Comparison of ENCODE assay signal across 29 cellular contexts in the genomic region with DNA sequence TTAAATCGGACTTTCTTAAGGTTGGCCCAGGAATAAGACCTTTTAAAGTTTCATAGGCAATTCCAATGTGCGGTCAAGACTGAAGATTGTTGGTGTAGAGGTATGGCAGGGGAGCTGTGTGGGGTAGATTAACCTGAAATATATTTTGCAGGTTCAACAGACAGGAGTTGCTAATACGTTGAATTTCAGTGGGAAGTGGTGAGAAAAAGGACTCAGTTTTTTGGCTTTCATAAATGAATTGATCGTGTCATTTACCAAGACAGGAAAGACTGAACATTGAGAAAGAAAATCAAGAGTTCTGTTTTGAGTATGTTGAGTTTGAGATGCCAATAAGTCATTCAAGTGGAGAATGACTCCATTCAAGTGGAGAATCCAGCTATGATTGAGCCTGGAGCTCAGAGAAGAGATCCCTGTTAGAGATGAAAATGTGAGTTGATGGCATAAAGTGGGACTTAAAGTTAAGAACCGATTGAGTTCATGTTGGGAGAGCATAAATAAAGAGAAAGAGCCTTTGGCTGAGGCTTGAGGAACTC. TPM values are rescaled to one million over a fixed set of nuclear protein-coding genes. Genes with fewer than 3 reads are reported as not detected.
"Had no signal": no experiment of that assay in that cellular context is flagged by ENCODE, and none has a peak within 500 bp of the region (broad histone marks: within the 10 kb centered on the region; RNA-seq: fewer than 3 reads in every experiment).

No MANE protein-coding gene starts in this region.

- H3K27me3 ChIP-seq: brain microvascular endothelial cell, SJSA1 had no signal

- H3K4me3 ChIP-seq: SJSA1 had no signal

- ATAC-seq: Panc1 had no signal

- H3K4me3 Mint-ChIP-seq: activated CD4-positive, alpha-beta memory T cell treated with anti-CD3 and anti-CD28 coated beads for 36 hours; activated CD4-positive, alpha-beta T cell treated with anti-CD3 and anti-CD28 coated beads, Interleukin-2, amount 10 ng/mL, durations not matched to agents 7 days and 5 days; activated naive CD4-positive, alpha-beta T cell treated with anti-CD3 and anti-CD28 coated beads, Interleukin-2, amount 10 ng/mL, durations not matched to agents 7 days and 5 days; activated naive CD8-positive, alpha-beta T cell treated with anti-CD3 and anti-CD28 coated beads for 36 hours; T-helper 1 cell treated with Interleukin-12 subunit alpha and Interleukin-12 subunit beta and Interleukin-4 antibody, amounts not matched to agents 30 μg/mL and 1 μg/mL, for 36 hours; T-helper 2 cell treated with Interferon-gamma antibody and Interleukin-4, amounts not matched to agents 5 μg/mL and 100 μg/mL, for 36 hours had no signal

- H3K27me3 Mint-ChIP-seq: activated CD4-positive, alpha-beta memory T cell treated with anti-CD3 and anti-CD28 coated beads for 36 hours; activated CD4-positive, alpha-beta T cell treated with anti-CD3 and anti-CD28 coated beads, Interleukin-2, amount 10 ng/mL, durations not matched to agents 7 days and 5 days; activated naive CD4-positive, alpha-beta T cell treated with anti-CD3 and anti-CD28 coated beads, Interleukin-2, amount 10 ng/mL, durations not matched to agents 7 days and 5 days; activated naive CD8-positive, alpha-beta T cell treated with anti-CD3 and anti-CD28 coated beads for 36 hours had no signal

- H3K9me3 Mint-ChIP-seq: activated CD4-positive, alpha-beta memory T cell treated with anti-CD3 and anti-CD28 coated beads for 36 hours; activated CD4-positive, alpha-beta T cell treated with anti-CD3 and anti-CD28 coated beads, Interleukin-2, amount 10 ng/mL, durations not matched to agents 7 days and 5 days; activated naive CD4-positive, alpha-beta T cell treated with anti-CD3 and anti-CD28 coated beads, Interleukin-2, amount 10 ng/mL, durations not matched to agents 7 days and 5 days; activated naive CD8-positive, alpha-beta T cell treated with anti-CD3 and anti-CD28 coated beads for 36 hours; T-helper 1 cell treated with Interleukin-12 subunit alpha and Interleukin-12 subunit beta and Interleukin-4 antibody, amounts not matched to agents 30 μg/mL and 1 μg/mL, for 36 hours; T-helper 2 cell treated with Interferon-gamma antibody and Interleukin-4, amounts not matched to agents 5 μg/mL and 100 μg/mL, for 36 hours had no signal

- H3K4me1 ChIP-seq: SJSA1 had no signal

- H3K27ac Mint-ChIP-seq: activated CD4-positive, alpha-beta memory T cell treated with anti-CD3 and anti-CD28 coated beads for 36 hours; activated CD4-positive, alpha-beta T cell treated with anti-CD3 and anti-CD28 coated beads, Interleukin-2, amount 10 ng/mL, durations not matched to agents 7 days and 5 days; activated naive CD4-positive, alpha-beta T cell treated with anti-CD3 and anti-CD28 coated beads, Interleukin-2, amount 10 ng/mL, durations not matched to agents 7 days and 5 days; activated naive CD8-positive, alpha-beta T cell treated with anti-CD3 and anti-CD28 coated beads for 36 hours; T-helper 1 cell treated with Interleukin-12 subunit alpha and Interleukin-12 subunit beta and Interleukin-4 antibody, amounts not matched to agents 30 μg/mL and 1 μg/mL, for 36 hours; T-helper 2 cell treated with Interferon-gamma antibody and Interleukin-4, amounts not matched to agents 5 μg/mL and 100 μg/mL, for 36 hours had no signal

- H3K27ac ChIP-seq: brain microvascular endothelial cell, SJSA1 had no signal

- H3K9me3 ChIP-seq: SJSA1, SK-N-SH had no signal

- DNase-seq: activated CD4-positive, alpha-beta memory T cell treated with anti-CD3 and anti-CD28 coated beads for 36 hours; activated CD4-positive, alpha-beta T cell treated with anti-CD3 and anti-CD28 coated beads, Interleukin-2, amount 10 ng/mL, durations not matched to agents 7 days and 5 days; activated CD8-positive, alpha-beta memory T cell treated with anti-CD3 and anti-CD28 coated beads for 24 hours; activated gamma-delta T cell treated with Interleukin-2 at 50 U/mL for 16 hours; activated naive CD4-positive, alpha-beta T cell treated with anti-CD3 and anti-CD28 coated beads, Interleukin-2, amount 10 ng/mL, durations not matched to agents 7 days and 5 days; activated naive CD8-positive, alpha-beta T cell treated with anti-CD3 and anti-CD28 coated beads for 36 hours; amniotic stem cell; aorta; brain microvascular endothelial cell; central memory CD4-positive, alpha-beta T cell; Karpas-422; KBM-7; NCI-H1105 treated with DMSO at 0.1 percent for 48 hours; NCI-H1436; NCI-H1694; NCI-H1930; NCI-H2081 treated with DMSO at 0.1 percent for 48 hours; NCI-H345; NCI-H524 treated with DMSO at 0.1 percent for 48 hours; SHP77; SK-N-SH had no signal

RNA-seq across cellular contexts. Expression of a gene that starts 50.3 kb away (rescaled TPM):
- total RNA-seq: activated CD4-positive, alpha-beta memory T cell treated with anti-CD3 and anti-CD28 coated beads for 36 hours; activated CD4-positive, alpha-beta T cell treated with anti-CD3 and anti-CD28 coated beads, Interleukin-2, amount 10 ng/mL, durations not matched to agents 7 days and 5 days; activated naive CD8-positive, alpha-beta T cell treated with anti-CD3 and anti-CD28 coated beads for 36 hours; cerebellum; MCF 10A; NCI-H460; RPMI7951; SJSA1 had no signal

RNA-seq across cellular contexts. Expression of a gene that starts 50.9 kb away (rescaled TPM):
- total RNA-seq: activated CD4-positive, alpha-beta memory T cell treated with anti-CD3 and anti-CD28 coated beads for 36 hours; activated CD4-positive, alpha-beta T cell treated with anti-CD3 and anti-CD28 coated beads, Interleukin-2, amount 10 ng/mL, durations not matched to agents 7 days and 5 days; activated naive CD8-positive, alpha-beta T cell treated with anti-CD3 and anti-CD28 coated beads for 36 hours; aorta; cerebellum; MCF 10A; NCI-H460; RPMI7951; SJSA1 had no signal

RNA-seq across cellular contexts. Expression of a gene that starts 59.1 kb away (rescaled TPM):
- total RNA-seq: activated CD4-positive, alpha-beta memory T cell treated with anti-CD3 and anti-CD28 coated beads for 36 hours; activated CD4-positive, alpha-beta T cell treated with anti-CD3 and anti-CD28 coated beads, Interleukin-2, amount 10 ng/mL, durations not matched to agents 7 days and 5 days; activated naive CD8-positive, alpha-beta T cell treated with anti-CD3 and anti-CD28 coated beads for 36 hours; NCI-H460; RPMI7951; SJSA1 had no signal
